8 cellular contexts compared by ENCODE assay signal in genomic region chr4:60590116-60590515, GRCh38.
"Had no signal": no experiment of that assay in that cellular context is flagged by ENCODE, and none has a peak within 500 bp of the region (broad histone marks: within the 10 kb centered on the region; RNA-seq: fewer than 3 reads in every experiment).

No MANE protein-coding gene starts in this region.

- ATAC-seq: GM12878 had no signal

- H3K4me3 ChIP-seq: GM12878 had no signal

- FAIRE-seq: G401.6, GM12878, GM12891, GM12892, GM18507, GM19239 had no signal

- DNase-seq: GDM1, GF-D8 had no signal
